Comparison of ENCODE assay signal across 24 cellular contexts in genomic region chr13:110835721-110836599, GRCh38.
DNase-seq lines count a peak whose midpoint lies in the region; ATAC-seq and TF ChIP-seq lines count a peak whose summit lies in the region.
"Had no signal": no experiment of that assay in that cellular context is flagged by ENCODE, and none has a peak within 500 bp of the region (broad histone marks: within the 10 kb centered on the region; RNA-seq: fewer than 3 reads in every experiment).

No MANE protein-coding gene starts in this region.

- POLR2A ChIA-PET in IMR-90 (lab: Charles Lee; ENCODE audit: unreplicated experiment), result no interaction called here

- TF ChIP-seq CTCF in IMR-90 (conservative IDR thresholded peaks at IDR 0.05; ENCODE audit: low read depth, low read length) (no peak), fibroblast of the aortic adventitia (IDR thresholded peaks at IDR 0.05; ENCODE audit: insufficient read depth, low read length) (no peak), omental fat pad (IDR thresholded peaks at IDR 0.05) (no peak), stomach (IDR thresholded peaks at IDR 0.05) (no peak)

- H3K27ac ChIP-seq in IMR-90 (ENCODE audit: insufficient read depth, low read length) (no peak overlapping the region), stomach (no peak overlapping the region)
- H3K27ac ChIP-seq: RWPE1 had no signal

- H3K4me1 ChIP-seq in IMR-90 (ENCODE audit: control insufficient read depth, insufficient read depth, low read length) (no peaks in the 10 kb centered on the region), stomach (peaks cover 0 to 5% (median 0%) of the 10 kb centered on the region in 4 donors)

- no TSS peak for BruUV-seq in IMR-90 (replicated peaks; lab: Mats Ljungman, UMichigan)

- H2BK120ac ChIP-seq in IMR-90 (ENCODE audit: low read depth, low read length), result no peak overlapping the region

- H2BK20ac ChIP-seq in IMR-90 (ENCODE audit: low read depth, low read length), result no peak overlapping the region

- H2AFZ ChIP-seq in IMR-90 (replicated peaks; ENCODE audit: low read length, poor library complexity), result no peak overlapping the region

- no peak overlapping the region for H3K18ac ChIP-seq in IMR-90 (ENCODE audit: low read depth, low read length)

- H2BK5ac ChIP-seq in IMR-90 (ENCODE audit: low read depth, low read length, poor library complexity, severe bottlenecking), result no peak overlapping the region

- H3K23ac ChIP-seq in IMR-90 (ENCODE audit: low read depth, low read length), result no peak overlapping the region

- ATAC-seq in IMR-90 (ENCODE audit: low read depth) (peak; percentile 40; the same call in 1 of the 2 replicates), omental fat pad (ENCODE audit: low FRiP score) (peak; percentile 28), GM18870 (IDR thresholded peaks at IDR 0.05; ENCODE audit: unreplicated experiment) (no peak), GM18498 (IDR thresholded peaks at IDR 0.05; ENCODE audit: unreplicated experiment) (no peak)
- ATAC-seq: GM12878, Panc1 had no signal

- H4K8ac ChIP-seq in IMR-90 (ENCODE audit: low read depth in 2 of 2, low read length in 2 of 2), result no peak overlapping the region

- no peak overlapping the region for H3K4me3 ChIP-seq in IMR-90 (ENCODE audit: insufficient read depth, low read depth, low read length)
- H3K4me3 ChIP-seq in fibroblast of the aortic adventitia (ENCODE audit: low read depth, low read length), result no peak overlapping the region
- no peak overlapping the region for H3K4me3 ChIP-seq in stomach
- H3K4me3 ChIP-seq: GM12878 had no signal

- WGBS in IMR-90 (ENCODE audit: extremely low coverage in 2 of 2, insufficient read length in 1 of 2), 2 experiments, result no CpG with 5 or more reads among the region's 7 CpGs
- WGBS in stomach, 5 donors, result 40 to 57% (median 49%) methylated on average over 7 of the region's 7 CpGs

- dilution Hi-C loops in IMR-90 (cut with HindIII; ENCODE audit: low sequenced_read_pairs, unreplicated experiment), result no loop called here

- DNase-seq in IMR-90, result no peak
- peak; percentile 77 for DNase-seq in amniotic epithelial cell (ENCODE audit: low read depth)
- DNase-seq in fibroblast of the aortic adventitia (ENCODE audit: low read depth), result peak; percentile 21
- no peak for DNase-seq in omental fat pad (ENCODE audit: low spot score)
- no peak for DNase-seq in stomach
- DNase-seq: C1 segment of cervical spinal cord; Caco-2; CD4-positive, alpha-beta memory T cell; DMS79; EL; GDM1; H7; NCI-H1092; NCI-H1417 treated with DMSO at 0.1 percent for 48 hours; NCI-H1694 treated with DMSO at 0.1 percent for 48 hours; NCI-H2081; NCI-H2227 treated with DMSO at 0.1 percent for 48 hours; NCI-H526 treated with DMSO at 0.1 percent for 48 hours; SHP77 had no signal

- TF ChIP-seq RAD21 in IMR-90 (IDR thresholded peaks at IDR 0.05; ENCODE audit: low read length), result no peak

- no peak overlapping the region for H2AK9ac ChIP-seq in IMR-90 (replicated peaks; ENCODE audit: low read depth, low read length, poor library complexity)

- CTCF ChIA-PET in IMR-90 (lab: Yijun Ruan, JAX), result interaction anchor here (0.5 kb wide), 1 partner anchor 274 kb away, joined by 3 read pairs; no protein-coding TSS in a partner anchor

- no peak overlapping the region for H3K4ac ChIP-seq in IMR-90 (ENCODE audit: low read depth, low read length)

- H3K9me3 ChIP-seq in IMR-90 (ENCODE audit: control insufficient read depth, insufficient read depth, low read length), result no peaks in the 10 kb centered on the region; the same call in 1 of the 2 replicates
- H3K9me3 ChIP-seq in stomach, result no peaks in the 10 kb centered on the region

- no peaks in the 10 kb centered on the region for H3K9me1 ChIP-seq in IMR-90 (ENCODE audit: insufficient read depth, low read length)

- H3K14ac ChIP-seq in IMR-90 (replicated peaks; ENCODE audit: low read depth, low read length), result no peak overlapping the region

- peaks cover 50% of the 10 kb centered on the region for H3K27me3 ChIP-seq in IMR-90 (ENCODE audit: control insufficient read depth, insufficient read depth, low read length)
- H3K27me3 ChIP-seq in stomach, result peaks cover 0 to 17% (median 0%) of the 10 kb centered on the region in 3 donors

- no peak overlapping the region for H3K4me2 ChIP-seq in IMR-90 (ENCODE audit: low read depth, low read length)

- TF ChIP-seq POLR2A in IMR-90 (IDR thresholded peaks at IDR 0.05; ENCODE audit: low read depth, low read length), result no peak
- no peak for TF ChIP-seq POLR2A in stomach (IDR thresholded peaks at IDR 0.05)

- H3K36me3 ChIP-seq in IMR-90 (ENCODE audit: control insufficient read depth, insufficient read depth, low read length) (no peaks in the 10 kb centered on the region), stomach (no peaks in the 10 kb centered on the region)

- in situ Hi-C loops in IMR-90 (cut with MboI; ENCODE audit: low sequenced_read_pairs), result no loop called here

- H3K9ac ChIP-seq in IMR-90 (ENCODE audit: low read depth, low read length), result no peak overlapping the region

- intact Hi-C loops in IMR-90 (cut with micrococcal nuclease) (no loop called here), stomach (cut with DNase I; ENCODE audit: low total_unique reads) (no loop called here)

- H4K91ac ChIP-seq in IMR-90 (ENCODE audit: insufficient read depth, low read depth, low read length), result no peak overlapping the region

- no peaks in the 10 kb centered on the region for H4K20me1 ChIP-seq in IMR-90 (ENCODE audit: insufficient read depth, low read length)

- no peaks in the 10 kb centered on the region for H3K79me1 ChIP-seq in IMR-90 (ENCODE audit: low read depth in 1 of 2, low read length in 2 of 2)

- no peak overlapping the region for H3K56ac ChIP-seq in IMR-90 (ENCODE audit: extremely low read depth, insufficient read depth, low read length)

- no peak overlapping the region for H2AK5ac ChIP-seq in IMR-90 (ENCODE audit: low read depth, low read length)

- H2BK15ac ChIP-seq in IMR-90 (ENCODE audit: low read depth, low read length), result no peak overlapping the region

- TF ChIP-seq EP300 in stomach (IDR thresholded peaks at IDR 0.05), result no peak

- no peak overlapping the region for H4K5ac ChIP-seq in IMR-90 (ENCODE audit: low read depth, low read length)

TF ChIP-seq in IMR-90, 13 proteins besides CTCF, POLR2A, EP300 and RAD21:
- TF ChIP-seq FOS (IDR thresholded peaks at IDR 0.05; ENCODE audit: low read depth, low read length) (no peak), USF2 (IDR thresholded peaks at IDR 0.05; ENCODE audit: low read depth, low read length) (no peak), NFE2L2 (IDR thresholded peaks at IDR 0.05; ENCODE audit: low read depth, low read length) (no peak), CEBPB (IDR thresholded peaks at IDR 0.05; ENCODE audit: low read depth, low read length) (no peak)

Comparison
In these comparisons a context has a peak if more than half of its experiments do, and no peak if none do; other contexts are left out.
1. ATAC-seq: peak in IMR-90 (single experiment) and omental fat pad (single experiment); none in GM18870 (single experiment) and GM18498 (single experiment).
2. DNase-seq: peak in amniotic epithelial cell (single experiment) and fibroblast of the aortic adventitia (single experiment); none in IMR-90 (single experiment), omental fat pad (single experiment) and stomach (single experiment).